ENCODE assay signal across 8 cellular contexts in the genomic region with DNA sequence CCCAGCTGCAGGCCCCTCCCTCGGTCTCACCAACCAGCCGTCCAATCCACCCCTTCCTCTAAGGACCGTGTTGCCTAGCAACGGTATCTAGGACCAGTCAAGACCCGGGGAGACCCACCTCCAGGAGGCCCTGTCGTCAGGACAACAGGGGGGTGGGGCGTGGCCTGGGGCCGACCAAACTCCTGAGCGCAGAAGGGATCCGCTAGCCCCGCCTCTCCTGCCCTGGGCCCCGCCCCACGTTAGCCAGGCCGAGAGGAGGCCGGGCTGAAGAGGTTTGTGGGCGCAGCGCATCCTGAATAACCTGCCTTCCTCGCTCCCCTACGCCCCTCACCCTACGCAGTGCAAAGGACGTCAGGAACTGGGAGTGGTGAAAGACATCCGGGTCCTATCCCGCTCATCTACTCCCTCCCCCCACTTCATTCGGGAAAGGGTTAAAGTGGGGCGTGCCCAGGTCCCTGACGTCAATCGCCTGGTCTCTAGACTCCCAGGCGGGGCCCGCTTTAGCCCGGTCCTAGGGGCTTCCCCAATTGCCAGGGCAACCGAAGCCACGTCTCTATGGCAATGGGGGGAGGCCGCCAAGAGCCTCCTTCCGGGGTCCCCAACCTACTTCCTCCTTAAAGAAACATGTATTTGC. TPM values are rescaled to one million over a fixed set of nuclear protein-coding genes. Genes with fewer than 3 reads are reported as not detected.
DNase-seq lines count a peak whose midpoint lies in the region; ATAC-seq, FAIRE-seq and TF ChIP-seq lines count a peak whose summit lies in the region.

No MANE protein-coding gene starts in this region.

- ATAC-seq in CD8-positive, alpha-beta T cell: peak; percentile 84
- ATAC-seq in GM19455 (IDR thresholded peaks at IDR 0.05; ENCODE audit: unreplicated experiment) (peak; percentile 71), T-cell (replicated peaks in 1 of 4) (peak; percentile 85 to 90 (median 89)), aorta (ENCODE audit: low FRiP score) (peak; percentile 88)

- no peaks in the 10 kb centered on the region for H3K27me3 Mint-ChIP-seq in CD8-positive, alpha-beta T cell (ENCODE audit: low read depth)
- no peaks in the 10 kb centered on the region for H3K27me3 Mint-ChIP-seq in T-cell
- no peaks in the 10 kb centered on the region for H3K27me3 Mint-ChIP-seq in astrocyte (ENCODE audit: low read depth, unreplicated experiment)

- H3K9ac ChIP-seq in HUES48 (ENCODE audit: low read depth, low read length) (no peak overlapping the region), astrocyte (ENCODE audit: low read length) (peak overlapping the region; percentile 79)

- no peak for FAIRE-seq in astrocyte (lab: Jason Lieb, UNC)

- H3K36me3 ChIP-seq in CD8-positive, alpha-beta T cell (ENCODE audit: insufficient read depth, low read length): no peaks in the 10 kb centered on the region
- H3K36me3 ChIP-seq in HUES48 (ENCODE audit: control insufficient read depth, insufficient read depth, low read length) (peaks cover 36% of the 10 kb centered on the region), astrocyte (ENCODE audit: insufficient read depth, low read length) (peaks cover 18% of the 10 kb centered on the region), aorta (ENCODE audit: control insufficient read depth in 1 of 2, insufficient read depth in 2 of 2, low read length in 1 of 2) (peaks cover 0 to 2% of the 10 kb centered on the region in 2 donors)

- CTCF ChIA-PET in CD8-positive, alpha-beta T cell (lab: Charles Lee): interaction anchor here (1.0 kb wide), 1 partner anchor 9 kb away, joined by 3 read pairs; no protein-coding TSS in a partner anchor
- CTCF ChIA-PET in T-cell (lab: Charles Lee): interaction anchor here (0.5 to 0.6 kb wide), 2 partner anchors 11 to 353 kb away, joined by 3 to 9 read pairs; no protein-coding TSS in a partner anchor

- no peaks in the 10 kb centered on the region for H3K36me3 Mint-ChIP-seq in CD8-positive, alpha-beta T cell
- H3K36me3 Mint-ChIP-seq in T-cell (peaks cover 3% of the 10 kb centered on the region), astrocyte (ENCODE audit: low read depth, unreplicated experiment) (peaks cover 15% of the 10 kb centered on the region)

- H4K20me1 ChIP-seq in astrocyte (ENCODE audit: insufficient read depth, low read length): peaks cover 53% of the 10 kb centered on the region

- peak overlapping the region; percentile 83 for H2AFZ ChIP-seq in astrocyte (ENCODE audit: low read depth, low read length)

- H3K9me3 Mint-ChIP-seq in CD8-positive, alpha-beta T cell: no peaks in the 10 kb centered on the region
- no peaks in the 10 kb centered on the region for H3K9me3 Mint-ChIP-seq in T-cell
- no peaks in the 10 kb centered on the region for H3K9me3 Mint-ChIP-seq in astrocyte (ENCODE audit: unreplicated experiment)

- H3K4me1 Mint-ChIP-seq in CD8-positive, alpha-beta T cell (ENCODE audit: low read depth): peaks cover 29% of the 10 kb centered on the region
- H3K4me1 Mint-ChIP-seq in T-cell: peaks cover 24 to 39% (median 35%) of the 10 kb centered on the region in 3 donors
- peaks cover 25% of the 10 kb centered on the region for H3K4me1 Mint-ChIP-seq in astrocyte (ENCODE audit: low read depth, unreplicated experiment)

- peaks cover 32% of the 10 kb centered on the region for H3K79me2 ChIP-seq in astrocyte (ENCODE audit: insufficient read depth, low read length)

- POLR2A ChIA-PET in CD8-positive, alpha-beta T cell (lab: Charles Lee): interaction anchor here (2.2 kb wide), 1 partner anchor 9 kb away, joined by 5 read pairs; no protein-coding TSS in a partner anchor
- POLR2A ChIA-PET in T-cell (lab: Charles Lee): interaction anchor here in 1 of 2 donors (0.5 kb wide), 1 partner anchor 111 kb away, joined by 4 read pairs; no protein-coding TSS in a partner anchor

- H3K27ac ChIP-seq in CD8-positive, alpha-beta T cell (ENCODE audit: low read depth, low read length): peak overlapping the region; percentile 90
- H3K27ac ChIP-seq in HUES48 (ENCODE audit: low read depth, low read length): peak overlapping the region; percentile 86
- peak overlapping the region; percentile 59 for H3K27ac ChIP-seq in astrocyte (ENCODE audit: low read depth, low read length)
- no peak overlapping the region for H3K27ac ChIP-seq in aorta (ENCODE audit: low read depth in 1 of 2, low read length in 2 of 2)

- 1% methylated on average over 32 to 34 of the region's 34 CpGs for WGBS in aorta, 2 donors

- H3K4me3 Mint-ChIP-seq in CD8-positive, alpha-beta T cell: peak overlapping the region; percentile 87
- peak overlapping the region; percentile 74 to 85 (median 80) for H3K4me3 Mint-ChIP-seq in T-cell
- H3K4me3 Mint-ChIP-seq in astrocyte (ENCODE audit: unreplicated experiment): peak overlapping the region; percentile 72

- DNase-seq in CD8-positive, alpha-beta T cell: peak; percentile 87 to 100 (median 94)
- DNase-seq in T-cell (peak; percentile 79 to 99 (median 98)), astrocyte (ENCODE audit: low read depth) (peak; percentile 69), hippocampal formation (lab: John Stamatoyannopoulos, UW) (peak; percentile 56 to 72), retinal pigment epithelial cell (ENCODE audit: low read depth) (peak; percentile 48), aorta (peak; percentile 93 to 95)

- peaks cover 20% of the 10 kb centered on the region for H3K4me1 ChIP-seq in CD8-positive, alpha-beta T cell (ENCODE audit: insufficient read depth, low read length)
- H3K4me1 ChIP-seq in HUES48 (ENCODE audit: control insufficient read depth, insufficient read depth, low read length) (peaks cover 14% of the 10 kb centered on the region), astrocyte (ENCODE audit: insufficient read depth, low read length) (peaks cover 21% of the 10 kb centered on the region), aorta (ENCODE audit: control insufficient read depth in 1 of 2, insufficient read depth in 2 of 2, low read length in 2 of 2) (no peaks in the 10 kb centered on the region)

- H3K27me3 ChIP-seq in CD8-positive, alpha-beta T cell (ENCODE audit: insufficient read depth, low read length): no peaks in the 10 kb centered on the region
- H3K27me3 ChIP-seq in HUES48 (ENCODE audit: control insufficient read depth, insufficient read depth, low read length): no peaks in the 10 kb centered on the region
- no peaks in the 10 kb centered on the region for H3K27me3 ChIP-seq in astrocyte (ENCODE audit: insufficient read depth, low read length)
- no peaks in the 10 kb centered on the region for H3K27me3 ChIP-seq in aorta (ENCODE audit: control insufficient read depth in 1 of 2, insufficient read depth in 2 of 2, low read length in 1 of 2)

- no peak for TF ChIP-seq CTCF in CD8-positive, alpha-beta T cell (IDR thresholded peaks at IDR 0.05)
- TF ChIP-seq CTCF in astrocyte (IDR thresholded peaks at IDR 0.05; ENCODE audit: insufficient read depth, low read depth, low read length): no peak
- TF ChIP-seq CTCF in retinal pigment epithelial cell (conservative IDR thresholded peaks at IDR 0.05; ENCODE audit: low read depth, low read length): no peak

- peak overlapping the region; percentile 73 for H3K4me3 ChIP-seq in CD8-positive, alpha-beta T cell (ENCODE audit: low read depth, low read length)
- H3K4me3 ChIP-seq in HUES48 (ENCODE audit: low read depth, low read length) (peak overlapping the region; percentile 66), astrocyte (ENCODE audit: insufficient read depth, low read depth, low read length) (peak overlapping the region; percentile 59), retinal pigment epithelial cell (ENCODE audit: low read length) (peak overlapping the region; percentile 73), aorta (ENCODE audit: low read length in 2 of 2) (peak overlapping the region in 1 of 2 donors; percentile 2)

- H3K4me2 ChIP-seq in astrocyte (ENCODE audit: low read length): peak overlapping the region; percentile 90

- peak overlapping the region; percentile 91 for H3K27ac Mint-ChIP-seq in CD8-positive, alpha-beta T cell
- H3K27ac Mint-ChIP-seq in T-cell: peak overlapping the region; percentile 86 to 93
- peak overlapping the region; percentile 85 for H3K27ac Mint-ChIP-seq in astrocyte (ENCODE audit: unreplicated experiment)

- no peaks in the 10 kb centered on the region for H3K9me3 ChIP-seq in CD8-positive, alpha-beta T cell (ENCODE audit: low read length)
- H3K9me3 ChIP-seq in HUES48 (ENCODE audit: control insufficient read depth, insufficient read depth, low read length): no peaks in the 10 kb centered on the region
- no peaks in the 10 kb centered on the region for H3K9me3 ChIP-seq in astrocyte (ENCODE audit: insufficient read depth, low read depth, low read length)
- no peaks in the 10 kb centered on the region for H3K9me3 ChIP-seq in aorta (ENCODE audit: control insufficient read depth, low read length)

- intact Hi-C loops in CD8-positive, alpha-beta T cell (cut with DNase I, micrococcal nuclease): loop anchor here (1.0 to 10.0 kb wide), 9 partner anchors 9 to 280 kb away; partner anchors contain the start of genes POLR2A (in 2 of the 2), ACADVL (in 1 of the 2), DLG4 (in 1 of the 2) and DVL2 (in 1 of the 2)
- intact Hi-C loops in aorta (cut with DNase I): no loop called here

RNA-seq across cellular contexts. Expression of gene DLG4, which starts 14.7 kb away (rescaled TPM):
- 1 to 10 TPM; 5.8 to 8.1 TPM for total RNA-seq in CD8-positive, alpha-beta T cell
- total RNA-seq in T-cell: 10 to 100 TPM in 2 of 5 donors, 1 to 10 TPM in 3; 8.1 to 13.6 (median 9.3) TPM
- 45.6 and 48.0 TPM in 2 replicates for total RNA-seq in astrocyte
- 10 to 100 TPM; 23.3 to 54.7 TPM for total RNA-seq in aorta
- 10 to 100 TPM in 1 of 2 donors, 1 to 10 TPM in 1; 6.6 to 15.4 TPM for polyA plus RNA-seq in aorta

RNA-seq across cellular contexts. Expression of gene ACADVL, which starts 14.8 kb away (rescaled TPM):
- total RNA-seq in CD8-positive, alpha-beta T cell: 100 to 1,000 TPM; 264 to 275 TPM
- 100 to 1,000 TPM; 275 to 424 (median 385) TPM for total RNA-seq in T-cell
- total RNA-seq in astrocyte: 354 and 399 TPM in 2 replicates
- 100 to 1,000 TPM; 387 to 486 TPM for total RNA-seq in aorta
- polyA plus RNA-seq in aorta: 1,000 to 10,000 TPM in 1 of 2 donors, 100 to 1,000 TPM in 1; 159 to 1,724 TPM

RNA-seq across cellular contexts. Expression of gene ASGR1, which starts 25.8 kb away (rescaled TPM):
- total RNA-seq in CD8-positive, alpha-beta T cell: under 1 TPM; 0.56 to 0.71 TPM
- total RNA-seq in T-cell: 1 to 10 TPM in 2 of 5 donors, under 1 TPM in 3; 0.60 to 1.8 (median 0.82) TPM
- 3.6 and 5.0 TPM in 2 replicates for total RNA-seq in astrocyte
- total RNA-seq in aorta: 1 to 10 TPM; 2.6 to 3.9 TPM
- polyA plus RNA-seq in aorta: 1 to 10 TPM; 2.0 to 5.4 TPM

RNA-seq across cellular contexts. Expression of gene DVL2, which starts 29.4 kb away (rescaled TPM):
- total RNA-seq in CD8-positive, alpha-beta T cell: 10 to 100 TPM; 46.9 to 49.3 TPM
- total RNA-seq in T-cell (10 to 100 TPM; 48.2 to 76.3 (median 70.4) TPM), astrocyte (30.2 and 34.4 TPM in 2 replicates), aorta (10 to 100 TPM; 25.2 to 45.6 TPM)
- 10 to 100 TPM; 10.0 to 25.0 TPM for polyA plus RNA-seq in aorta

RNA-seq across cellular contexts. Expression of gene PHF23, which starts 34.3 kb away (rescaled TPM):
- total RNA-seq in CD8-positive, alpha-beta T cell: 1 to 10 TPM; 2.8 to 3.1 TPM
- total RNA-seq in T-cell (10 to 100 TPM; 13.3 to 51.6 (median 43.5) TPM), astrocyte (78.0 and 89.5 TPM in 2 replicates), aorta (10 to 100 TPM; 24.4 to 30.8 TPM)
- polyA plus RNA-seq in aorta: 10 to 100 TPM; 19.2 to 28.4 TPM

Comparison
In these comparisons a context has a peak if more than half of its experiments do, and no peak if none do; other contexts are left out.
1. DNase-seq: peak in every context shown above with its lines; median percentile 98 in T-cell; 94 in CD8-positive, alpha-beta T cell; 94 in aorta; 69 in astrocyte; 64 in hippocampal formation; 48 in retinal pigment epithelial cell.
2. H3K27ac ChIP-seq: peak in CD8-positive, alpha-beta T cell (single experiment), HUES48 (single experiment) and astrocyte (single experiment); none in aorta (0 of 2).
3. intact Hi-C loops: an anchor here in CD8-positive, alpha-beta T cell (1.0 to 10.0 kb wide); none called in aorta.
4. Peak in every context shown above with its lines, with median percentiles within 50 percentile points of each other: ATAC-seq, H3K27ac Mint-ChIP-seq and H3K4me3 Mint-ChIP-seq.